Comparison of ENCODE assay signal across 1 cellular context in the genomic region with DNA sequence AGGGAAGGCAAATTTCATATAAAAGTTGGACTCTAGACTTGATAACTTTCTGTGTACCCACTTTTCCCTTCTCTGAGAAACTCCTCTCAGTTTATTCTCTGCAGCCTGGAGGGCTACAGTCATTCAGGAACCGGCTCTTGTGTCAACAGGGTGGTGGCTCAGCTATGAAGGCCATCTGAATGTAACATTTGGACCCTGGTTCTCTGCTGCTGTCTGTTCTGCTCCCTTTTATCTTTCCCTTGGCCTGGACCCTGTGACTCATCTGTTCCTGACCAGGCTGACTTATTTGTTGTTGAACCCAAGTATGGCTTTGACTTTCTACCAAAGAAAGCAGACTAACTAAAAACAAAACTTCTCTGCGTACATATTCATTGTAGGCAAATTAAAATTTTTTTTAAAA.
TF ChIP-seq lines count a peak whose summit lies in the region.

No MANE protein-coding gene starts in this region.

TF ChIP-seq in IMR-90, 13 proteins besides CTCF, POLR2A, EP300 and RAD21:
- TF ChIP-seq, protein P1, sequence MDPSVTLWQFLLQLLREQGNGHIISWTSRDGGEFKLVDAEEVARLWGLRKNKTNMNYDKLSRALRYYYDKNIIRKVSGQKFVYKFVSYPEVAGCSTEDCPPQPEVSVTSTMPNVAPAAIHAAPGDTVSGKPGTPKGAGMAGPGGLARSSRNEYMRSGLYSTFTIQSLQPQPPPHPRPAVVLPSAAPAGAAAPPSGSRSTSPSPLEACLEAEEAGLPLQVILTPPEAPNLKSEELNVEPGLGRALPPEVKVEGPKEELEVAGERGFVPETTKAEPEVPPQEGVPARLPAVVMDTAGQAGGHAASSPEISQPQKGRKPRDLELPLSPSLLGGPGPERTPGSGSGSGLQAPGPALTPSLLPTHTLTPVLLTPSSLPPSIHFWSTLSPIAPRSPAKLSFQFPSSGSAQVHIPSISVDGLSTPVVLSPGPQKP (IDR thresholded peaks at IDR 0.05; ENCODE audit: borderline replicate concordance, low read depth, low read length): no peak
- TF ChIP-seq SMC3 (IDR thresholded peaks at IDR 0.05; ENCODE audit: low read depth, low read length) (no peak), MXI1 (IDR thresholded peaks at IDR 0.05; ENCODE audit: borderline replicate concordance, low read depth, low read length) (no peak), CHD1 (IDR thresholded peaks at IDR 0.05; ENCODE audit: low read depth, low read length) (no peak), FOS (IDR thresholded peaks at IDR 0.05; ENCODE audit: low read depth, low read length) (no peak), BHLHE40 (IDR thresholded peaks at IDR 0.05; ENCODE audit: low read depth, low read length) (no peak), MAFK (IDR thresholded peaks at IDR 0.05; ENCODE audit: low read depth, low read length) (no peak), CEBPB (IDR thresholded peaks at IDR 0.05; ENCODE audit: low read depth, low read length) (no peak), NFE2L2 (IDR thresholded peaks at IDR 0.05; ENCODE audit: low read depth, low read length) (no peak), RFX5 (IDR thresholded peaks at IDR 0.05; ENCODE audit: low read depth, low read length) (no peak), MAZ (IDR thresholded peaks at IDR 0.05; ENCODE audit: borderline replicate concordance, low read depth, low read length) (no peak), RCOR1 (IDR thresholded peaks at IDR 0.05; ENCODE audit: insufficient replicate concordance, low read length) (no peak)
- TF ChIP-seq, protein P2, sequence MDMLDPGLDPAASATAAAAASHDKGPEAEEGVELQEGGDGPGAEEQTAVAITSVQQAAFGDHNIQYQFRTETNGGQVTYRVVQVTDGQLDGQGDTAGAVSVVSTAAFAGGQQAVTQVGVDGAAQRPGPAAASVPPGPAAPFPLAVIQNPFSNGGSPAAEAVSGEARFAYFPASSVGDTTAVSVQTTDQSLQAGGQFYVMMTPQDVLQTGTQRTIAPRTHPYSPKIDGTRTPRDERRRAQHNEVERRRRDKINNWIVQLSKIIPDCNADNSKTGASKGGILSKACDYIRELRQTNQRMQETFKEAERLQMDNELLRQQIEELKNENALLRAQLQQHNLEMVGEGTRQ (IDR thresholded peaks at IDR 0.05; ENCODE audit: low read depth, low read length): no peak
